Comparison of ENCODE assay signal across 9 cellular contexts in genomic region chr6:62285612-62286469, GRCh38. TPM values are rescaled to one million over a fixed set of nuclear protein-coding genes. Genes with fewer than 3 reads are reported as not detected.
A peak's percentile ranks its signal among the peaks of the same experiment; 100 is the strongest.
DNase-seq lines count a peak whose midpoint lies in the region; ATAC-seq, FAIRE-seq and TF ChIP-seq lines count a peak whose summit lies in the region.
"Had no signal": no experiment of that assay in that cellular context is flagged by ENCODE, and none has a peak within 500 bp of the region (broad histone marks: within the 10 kb centered on the region; RNA-seq: fewer than 3 reads in every experiment).

KHDRBS2 (minus strand) TSS chr6:62286225.

- peaks cover 20% of the 10 kb centered on the region for H3K4me1 Mint-ChIP-seq in mesothelial cell of epicardium

- H3K4me3 ChIP-seq in thymus (ENCODE audit: low read length), result peak within 1 kb of the TSS; percentile 43

- no peaks in the 10 kb centered on the region for H3K9me3 Mint-ChIP-seq in mesothelial cell of epicardium

- H3K4me3 Mint-ChIP-seq in mesothelial cell of epicardium, result peak within 1 kb of the TSS; percentile 82

- TF ChIP-seq CTCF in mesothelial cell of epicardium (IDR thresholded peaks at IDR 0.05; ENCODE audit: unreplicated experiment), result no peak

- H3K27ac ChIP-seq in thymus (ENCODE audit: low read depth), result no peak within 1 kb of the TSS

- no peaks in the 10 kb centered on the region for H3K4me1 ChIP-seq in thymus (ENCODE audit: control insufficient read depth, insufficient read depth, low read length)

- ATAC-seq in GM21367 (IDR thresholded peaks at IDR 0.05; ENCODE audit: unreplicated experiment) (peak; percentile 100), HG03558 (IDR thresholded peaks at IDR 0.05; ENCODE audit: extremely low read depth, unreplicated experiment) (peak; percentile 100)

- no peaks in the 10 kb centered on the region for H3K36me3 ChIP-seq in thymus (ENCODE audit: control insufficient read depth, insufficient read depth)

- DNase-seq in GDM1 (lab: John Stamatoyannopoulos, UW) (peak; percentile 22), RPMI8226 (peak; percentile 11), mesothelial cell of epicardium (ENCODE audit: low spot score in 2 of 2, unreplicated experiment in 2 of 2) (peak; percentile 81 to 96), dedifferentiated amniotic fluid mesenchymal stem cell (ENCODE audit: extremely low spot score) (no peak)

- H3K9me3 ChIP-seq in thymus (ENCODE audit: control insufficient read depth), result no peaks in the 10 kb centered on the region

- under 1% methylated on average over 66 of the region's 66 CpGs for WGBS in thymus

- H3K27me3 Mint-ChIP-seq in mesothelial cell of epicardium (ENCODE audit: low read depth), result peaks cover 40% of the 10 kb centered on the region

- H3K27ac Mint-ChIP-seq in mesothelial cell of epicardium, result no peak within 1 kb of the TSS

- FAIRE-seq in endometrium (lab: Jason Lieb, UNC), result peak; percentile 26
- FAIRE-seq: islet of Langerhans had no signal

- no peaks in the 10 kb centered on the region for H3K36me3 Mint-ChIP-seq in mesothelial cell of epicardium

- peaks cover 3% of the 10 kb centered on the region for H3K27me3 ChIP-seq in thymus (ENCODE audit: control insufficient read depth, insufficient read depth)

RNA-seq across cellular contexts. Expression of gene KHDRBS2, which starts in this region (rescaled TPM):
- 1.1 to 1.9 TPM (median 1.6 TPM) in 3 replicates for total RNA-seq in mesothelial cell of epicardium
- 0.71 TPM for polyA plus RNA-seq in thymus
